In genomic region chr21:34887729-34888568, GRCh38 we compare ENCODE assay signal across 8 cellular contexts.
A peak's percentile ranks its signal among the peaks of the same experiment; 100 is the strongest.
DNase-seq lines count a peak whose midpoint lies in the region; ATAC-seq and TF ChIP-seq lines count a peak whose summit lies in the region.

No MANE protein-coding gene starts in this region.

- H3K9ac ChIP-seq in HUES6 (ENCODE audit: low read length) (peak overlapping the region; percentile 62), SK-N-SH (peak overlapping the region; percentile 92), trophoblast cell (ENCODE audit: low read length) (peak overlapping the region; percentile 42)

- H3K4me1 ChIP-seq in HUES6 (ENCODE audit: control insufficient read depth, insufficient read depth, low read length), result peaks cover 17% of the 10 kb centered on the region
- H3K4me1 ChIP-seq in SK-N-SH (ENCODE audit: control insufficient read depth in 1 of 2, insufficient read depth in 2 of 2, low read depth in 1 of 2, low read length in 1 of 2), result peaks cover 0 to 7% of the 10 kb centered on the region in 2 experiments; a peak in 2 of 4 replicates
- H3K4me1 ChIP-seq in trophoblast cell (ENCODE audit: control insufficient read depth in 1 of 2, insufficient read depth in 2 of 2, low read length in 2 of 2), result peaks cover 4 to 11% of the 10 kb centered on the region in 2 experiments
- H3K4me1 ChIP-seq in tibial nerve, result peaks cover 0 to 56% (median 2%) of the 10 kb centered on the region in 4 donors

- no peak for TF ChIP-seq EP300 in SK-N-SH (IDR thresholded peaks at IDR 0.05; ENCODE audit: borderline replicate concordance in 1 of 2, low read depth in 1 of 2, low read length in 1 of 2)
- peak in 1 of 2 donors; percentile 37 for TF ChIP-seq EP300 in tibial nerve (IDR thresholded peaks at IDR 0.05)

- H3K14ac ChIP-seq in trophoblast cell (ENCODE audit: low read length), result peak overlapping the region; percentile 7

- WGBS in SK-N-SH (ENCODE audit: low lambda C conversion rate), result 1% methylated on average over 31 of the region's 40 CpGs
- no CpG with 5 or more reads among the region's 40 CpGs for WGBS in trophoblast cell (ENCODE audit: extremely low coverage, insufficient coverage, insufficient read length)
- WGBS in tibial nerve, 2 donors, result 1% methylated on average over 24 to 40 of the region's 40 CpGs

- no peaks in the 10 kb centered on the region for H3K9me3 Mint-ChIP-seq in activated naive CD4-positive, alpha-beta T cell treated with anti-CD3 and anti-CD28 coated beads, Interleukin-2, amount 10 ng/mL, durations not matched to agents 7 days and 5 days

- H3K9me2 ChIP-seq in SK-N-SH, result no peaks in the 10 kb centered on the region

- intact Hi-C loops in head of caudate nucleus (cut with DNase I), result no loop called here

- H2AFZ ChIP-seq in SK-N-SH (ENCODE audit: low read depth), result no peak overlapping the region
- H2AFZ ChIP-seq in trophoblast cell (ENCODE audit: insufficient read depth, low read length, poor library complexity), result peak overlapping the region; percentile 3

- no peak for TF ChIP-seq POLR2A in tibial nerve (IDR thresholded peaks at IDR 0.05)

- H3K79me2 ChIP-seq in SK-N-SH (ENCODE audit: insufficient read depth), result peaks cover 62% of the 10 kb centered on the region
- H3K79me2 ChIP-seq in trophoblast cell (ENCODE audit: control insufficient read depth, insufficient read depth, low read length, poor library complexity), result peaks cover 22% of the 10 kb centered on the region

- H3K27ac ChIP-seq in HUES6 (ENCODE audit: low read depth, low read length) (no peak overlapping the region), SK-N-SH (ENCODE audit: low read depth in 2 of 2, low read length in 1 of 2) (peak overlapping the region; percentile 86 to 95), trophoblast cell (ENCODE audit: low read depth, low read length) (peak overlapping the region; percentile 75), tibial nerve (peak overlapping the region; percentile 42 to 95 (median 88))

- H3K36me3 ChIP-seq in HUES6 (ENCODE audit: control insufficient read depth, insufficient read depth, low read length), result no peaks in the 10 kb centered on the region
- peaks cover 0 to 10% of the 10 kb centered on the region in 2 experiments for H3K36me3 ChIP-seq in SK-N-SH (replicated peaks in 1 of 2; ENCODE audit: control insufficient read depth in 1 of 2, insufficient read depth in 2 of 2, low read length in 1 of 2)
- peaks cover 0 to 4% of the 10 kb centered on the region in 2 experiments for H3K36me3 ChIP-seq in trophoblast cell (ENCODE audit: control insufficient read depth in 1 of 2, insufficient read depth in 2 of 2, low read length in 2 of 2)
- no peaks in the 10 kb centered on the region for H3K36me3 ChIP-seq in tibial nerve

- CTCF ChIA-PET in SK-N-SH (lab: Yijun Ruan, JAX), result interaction anchor here (1.1 to 4.7 kb wide), 7 partner anchors 10 to 1141 kb away, joined by 3 to 15 read pairs (median 7); no protein-coding TSS in a partner anchor
- CTCF ChIA-PET in activated naive CD4-positive, alpha-beta T cell treated with anti-CD3 and anti-CD28 coated beads, Interleukin-2, amount 10 ng/mL, durations not matched to agents 7 days and 5 days (lab: Charles Lee), result interaction anchor here (0.6 to 4.1 kb wide), 12 partner anchors 45 to 513 kb away, joined by 3 to 18 read pairs (median 6); no protein-coding TSS in a partner anchor

- H3F3A ChIP-seq in SK-N-SH (replicated peaks; ENCODE audit: insufficient read depth), result peaks cover 21% of the 10 kb centered on the region

- in situ Hi-C loops in ACHN (cut with HindIII; ENCODE audit: low pct_ligation_motif_present, low pct_unique_long_range_greater_than_20kb, low sequenced_read_pairs), result no loop called here

- H3K9me3 ChIP-seq in HUES6 (ENCODE audit: control insufficient read depth, insufficient read depth, low read depth, low read length) (no peaks in the 10 kb centered on the region), SK-N-SH (no peaks in the 10 kb centered on the region), trophoblast cell (ENCODE audit: insufficient read depth, low read depth, low read length) (peaks cover 3% of the 10 kb centered on the region), tibial nerve (no peaks in the 10 kb centered on the region)

- H3K4me3 Mint-ChIP-seq in activated naive CD4-positive, alpha-beta T cell treated with anti-CD3 and anti-CD28 coated beads, Interleukin-2, amount 10 ng/mL, durations not matched to agents 7 days and 5 days, result peak overlapping the region; percentile 85

- H2BK120ac ChIP-seq in trophoblast cell (ENCODE audit: insufficient read depth, low read length, poor library complexity), result peak overlapping the region; percentile 23

- H3K79me1 ChIP-seq in trophoblast cell (ENCODE audit: low read length), result peaks cover 38% of the 10 kb centered on the region

- peaks cover 10% of the 10 kb centered on the region for H3K36me3 Mint-ChIP-seq in activated naive CD4-positive, alpha-beta T cell treated with anti-CD3 and anti-CD28 coated beads, Interleukin-2, amount 10 ng/mL, durations not matched to agents 7 days and 5 days

- no peak overlapping the region for H2BK12ac ChIP-seq in trophoblast cell (ENCODE audit: low read length)

- peak overlapping the region; percentile 8 for H3K4ac ChIP-seq in trophoblast cell (ENCODE audit: low read depth, low read length)

- H2AK5ac ChIP-seq in trophoblast cell (ENCODE audit: low read length), result no peak overlapping the region

- H4K91ac ChIP-seq in trophoblast cell (ENCODE audit: low read depth, low read length), result peak overlapping the region; percentile 31

- H2BK5ac ChIP-seq in trophoblast cell (ENCODE audit: low read depth, low read length, poor library complexity), result peak overlapping the region; percentile 42

- H3K27me3 Mint-ChIP-seq in activated naive CD4-positive, alpha-beta T cell treated with anti-CD3 and anti-CD28 coated beads, Interleukin-2, amount 10 ng/mL, durations not matched to agents 7 days and 5 days, result peaks cover 13% of the 10 kb centered on the region

- no peak overlapping the region for H4K12ac ChIP-seq in trophoblast cell (ENCODE audit: low read depth, low read length)

- TF ChIP-seq RAD21 in SK-N-SH (IDR thresholded peaks at IDR 0.05; ENCODE audit: low read length), result no peak

- DNase-seq in ACHN, result peak; percentile 85
- DNase-seq in SK-N-SH, result peak; percentile 63
- peak; percentile 89 for DNase-seq in activated naive CD4-positive, alpha-beta T cell treated with anti-CD3 and anti-CD28 coated beads, Interleukin-2, amount 10 ng/mL, durations not matched to agents 7 days and 5 days
- DNase-seq in head of caudate nucleus, result peak; percentile 47 to 94 (median 77)
- peak; percentile 89 to 91 for DNase-seq in trophoblast cell
- peak; percentile 54 to 65 for DNase-seq in tibial nerve (ENCODE audit: low spot score in 2 of 2)

- POLR2A ChIA-PET in SK-N-SH (lab: Yijun Ruan, JAX), result no interaction called here

- H3K4me2 ChIP-seq in SK-N-SH (peak overlapping the region; percentile 86), trophoblast cell (ENCODE audit: low read length) (peak overlapping the region; percentile 82)

- peak overlapping the region; percentile 97 for H3K27ac Mint-ChIP-seq in activated naive CD4-positive, alpha-beta T cell treated with anti-CD3 and anti-CD28 coated beads, Interleukin-2, amount 10 ng/mL, durations not matched to agents 7 days and 5 days

- ATAC-seq in GM19023 (IDR thresholded peaks at IDR 0.05; ENCODE audit: unreplicated experiment), result peak; percentile 33

- H4K20me1 ChIP-seq in SK-N-SH (ENCODE audit: insufficient read depth), result peaks cover 21% of the 10 kb centered on the region

- no peak overlapping the region for H3K23ac ChIP-seq in trophoblast cell (ENCODE audit: low read length)

- peak overlapping the region; percentile 86 for H3K18ac ChIP-seq in trophoblast cell (ENCODE audit: low read length)

- H3K27me3 ChIP-seq in HUES6 (ENCODE audit: control insufficient read depth, insufficient read depth, low read length) (peaks cover 92% of the 10 kb centered on the region), SK-N-SH (ENCODE audit: insufficient read depth) (no peaks in the 10 kb centered on the region), trophoblast cell (ENCODE audit: insufficient read depth, low read length) (peaks cover 9% of the 10 kb centered on the region), tibial nerve (peaks cover 3 to 26% of the 10 kb centered on the region in 2 donors)

- TF ChIP-seq CTCF in SK-N-SH (IDR thresholded peaks at IDR 0.05) (no peak), tibial nerve (IDR thresholded peaks at IDR 0.05) (no peak)

- H4K8ac ChIP-seq in trophoblast cell (ENCODE audit: low read depth, low read length), result peak overlapping the region; percentile 15

- H3K4me3 ChIP-seq in HUES6 (ENCODE audit: low read depth, low read length) (peak overlapping the region; percentile 73), SK-N-SH (ENCODE audit: low read depth in 2 of 2, low read length in 1 of 2) (peak overlapping the region; percentile 81), trophoblast cell (ENCODE audit: low read depth, low read length) (peak overlapping the region; percentile 88), tibial nerve (peak overlapping the region; percentile 62 to 93 (median 82))

- H3K4me1 Mint-ChIP-seq in activated naive CD4-positive, alpha-beta T cell treated with anti-CD3 and anti-CD28 coated beads, Interleukin-2, amount 10 ng/mL, durations not matched to agents 7 days and 5 days, result peaks cover 61% of the 10 kb centered on the region

TF ChIP-seq in SK-N-SH, 30 proteins besides CTCF, POLR2A, EP300 and RAD21 (continues in another document):
- TF ChIP-seq NFIC (IDR thresholded peaks at IDR 0.05; ENCODE audit: borderline replicate concordance) (no peak; the same call in 1 of the 2 replicates), SMC3 (IDR thresholded peaks at IDR 0.05; ENCODE audit: low read depth, low read length) (no peak), SIN3A (IDR thresholded peaks at IDR 0.05; ENCODE audit: borderline replicate concordance, low read depth, low read length) (peak; percentile 86; the same call in 1 of the 2 replicates), ZBTB33 (IDR thresholded peaks at IDR 0.05; ENCODE audit: borderline replicate concordance, low read depth) (no peak)

Comparison
In these comparisons a context has a peak if more than half of its experiments do, and no peak if none do; other contexts are left out.
1. H3K9ac ChIP-seq: peak in every context shown above with its lines; median percentile 92 in SK-N-SH; 62 in HUES6; 42 in trophoblast cell.